Comparison of ENCODE assay signal across 8 cellular contexts in the genomic region with DNA sequence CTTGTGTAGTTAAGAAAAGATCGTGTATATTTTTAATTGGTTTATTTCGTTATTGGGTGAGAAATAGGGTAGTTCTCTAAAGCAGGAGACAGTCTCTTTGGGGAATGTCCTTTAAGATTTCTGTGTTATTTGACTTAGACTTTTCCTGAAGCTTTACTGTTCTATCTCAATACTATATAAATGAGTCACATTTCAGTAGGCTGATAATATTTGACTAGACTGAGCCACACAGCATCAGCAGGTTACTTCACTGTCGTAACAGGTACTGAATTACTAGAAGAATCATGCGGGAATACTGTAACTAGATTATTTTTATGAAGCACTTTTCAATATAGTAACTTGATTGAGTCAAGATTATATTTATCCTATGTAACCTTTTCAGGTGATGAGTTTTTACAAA. TPM values are rescaled to one million over a fixed set of nuclear protein-coding genes. Genes with fewer than 3 reads are reported as not detected.
DNase-seq lines count a peak whose midpoint lies in the region; ATAC-seq and TF ChIP-seq lines count a peak whose summit lies in the region.

No MANE protein-coding gene starts in this region.

- H3K27me3 ChIP-seq in lower lobe of right lung (ENCODE audit: low read depth), result no peaks in the 10 kb centered on the region

- no peaks in the 10 kb centered on the region for H3K36me3 Mint-ChIP-seq in HFFc6 (ENCODE audit: low read depth)
- no peaks in the 10 kb centered on the region for H3K36me3 Mint-ChIP-seq in activated naive CD8-positive, alpha-beta T cell treated with anti-CD3 and anti-CD28 coated beads, Interleukin-2, amount 50 U/mL, for 24 hours (ENCODE audit: low read depth)

- H3K27me3 Mint-ChIP-seq in HFFc6 (ENCODE audit: insufficient read depth), result peaks cover 10% of the 10 kb centered on the region; the same call in 1 of the 2 replicates
- no peaks in the 10 kb centered on the region for H3K27me3 Mint-ChIP-seq in activated naive CD8-positive, alpha-beta T cell treated with anti-CD3 and anti-CD28 coated beads, Interleukin-2, amount 50 U/mL, for 24 hours

- H3K4me3 ChIP-seq in lower lobe of right lung, result peak overlapping the region; percentile 94

- DNase-seq in ACHN, result peak; percentile 68
- no peak for DNase-seq in HFFc6
- no peak for DNase-seq in activated naive CD8-positive, alpha-beta T cell treated with anti-CD3 and anti-CD28 coated beads, Interleukin-2, amount 50 U/mL, for 24 hours
- no peak for DNase-seq in lower lobe of right lung
- DNase-seq in posterior cingulate gyrus, result no peak
- DNase-seq in RPMI8226, result no peak
- no peak for DNase-seq in COR-L47 (lab: John Stamatoyannopoulos, UW)

- intact Hi-C loops in lower lobe of right lung (cut with DNase I), result no loop called here
- intact Hi-C loops in posterior cingulate gyrus (cut with DNase I), result loop anchor here (5.0 kb wide), 1 partner anchor 102 kb away; the partner anchor contains the start of gene SDHAF4

- no peaks in the 10 kb centered on the region for H3K36me3 ChIP-seq in lower lobe of right lung

- no peak for ATAC-seq in activated naive CD8-positive, alpha-beta T cell treated with anti-CD3 and anti-CD28 coated beads, Interleukin-2, amount 50 U/mL, for 24 hours
- ATAC-seq in lower lobe of right lung (no peak), GM21447 (IDR thresholded peaks at IDR 0.05; ENCODE audit: unreplicated experiment) (no peak)

- peak overlapping the region; percentile 94 for H3K27ac ChIP-seq in lower lobe of right lung

- peak overlapping the region; percentile 89 for H3K4me3 Mint-ChIP-seq in HFFc6
- H3K4me3 Mint-ChIP-seq in activated naive CD8-positive, alpha-beta T cell treated with anti-CD3 and anti-CD28 coated beads, Interleukin-2, amount 50 U/mL, for 24 hours, result peak overlapping the region; percentile 87

- H3K27ac Mint-ChIP-seq in HFFc6, result no peak overlapping the region
- peak overlapping the region; percentile 57 for H3K27ac Mint-ChIP-seq in activated naive CD8-positive, alpha-beta T cell treated with anti-CD3 and anti-CD28 coated beads, Interleukin-2, amount 50 U/mL, for 24 hours

- in situ Hi-C loops in ACHN (cut with HindIII; ENCODE audit: low pct_ligation_motif_present, low pct_unique_long_range_greater_than_20kb, low sequenced_read_pairs), result no loop called here

- no peaks in the 10 kb centered on the region for H3K9me3 ChIP-seq in lower lobe of right lung

- H3K4me1 ChIP-seq in lower lobe of right lung, result peaks cover 35% of the 10 kb centered on the region

- H3K9me3 Mint-ChIP-seq in HFFc6, result no peaks in the 10 kb centered on the region
- no peaks in the 10 kb centered on the region for H3K9me3 Mint-ChIP-seq in activated naive CD8-positive, alpha-beta T cell treated with anti-CD3 and anti-CD28 coated beads, Interleukin-2, amount 50 U/mL, for 24 hours

- H3K4me1 Mint-ChIP-seq in HFFc6 (ENCODE audit: low read depth), result peaks cover 38% of the 10 kb centered on the region
- H3K4me1 Mint-ChIP-seq in activated naive CD8-positive, alpha-beta T cell treated with anti-CD3 and anti-CD28 coated beads, Interleukin-2, amount 50 U/mL, for 24 hours, result peaks cover 59% of the 10 kb centered on the region

- TF ChIP-seq CTCF in HFFc6 (IDR thresholded peaks at IDR 0.05) (no peak), lower lobe of right lung (IDR thresholded peaks at IDR 0.05) (no peak)

RNA-seq across cellular contexts. Expression of gene SMAP1, which starts 1.4 kb away (rescaled TPM):
- 10 to 100 TPM; 11.4 to 24.4 (median 21.5) TPM for total RNA-seq in HFFc6 (2021; fragmentation: NEBNext Ultra II Directional; extraction: Animal tissue kit (Norgen Biotek cat#: 25700))
- 21.7 TPM for total RNA-seq in lower lobe of right lung
